13 cellular contexts compared by ENCODE assay signal in genomic region chr3:127748754-127749327, GRCh38.
A peak's percentile ranks its signal among the peaks of the same experiment; 100 is the strongest.
DNase-seq lines count a peak whose midpoint lies in the region; ATAC-seq, FAIRE-seq and TF ChIP-seq lines count a peak whose summit lies in the region.
"Had no signal": no experiment of that assay in that cellular context is flagged by ENCODE, and none has a peak within 500 bp of the region (broad histone marks: within the 10 kb centered on the region; RNA-seq: fewer than 3 reads in every experiment).

No MANE protein-coding gene starts in this region.

- no peak for FAIRE-seq in A549 (lab: Jason Lieb, UNC)
- no peak for FAIRE-seq in GM12891 (lab: Jason Lieb, UNC)
- FAIRE-seq: A204.1 had no signal

- ATAC-seq in A549 (no peak), HG02571 (IDR thresholded peaks at IDR 0.05; ENCODE audit: unreplicated experiment) (no peak), HG03460 (IDR thresholded peaks at IDR 0.05; ENCODE audit: unreplicated experiment) (no peak)

- DNase-seq in A549 (ENCODE audit: low read depth in 1 of 2, low spot score in 1 of 2) = no peak
- no peak for DNase-seq in RWPE1 (ENCODE audit: low spot score)
- DNase-seq in fibroblast of the aortic adventitia (ENCODE audit: low read depth) = peak; percentile 62
- DNase-seq in osteoblast (ENCODE audit: insufficient read length, low spot score, missing footprints) = peak; percentile 83
- DNase-seq in GM12891 (ENCODE audit: insufficient read length, low spot score) = no peak
- no peak for DNase-seq in HUDEP-2 (lab: John Stamatoyannopoulos, UW; ENCODE audit: unreplicated experiment in 76 of 76)
- DNase-seq: activated CD4-positive, alpha-beta T cell treated with anti-CD3 and anti-CD28 coated beads for 4 hours; SHP77; stimulated activated CD4-positive, alpha-beta T cell treated with anti-CD3 and anti-CD28 coated beads, Interleukin-12 subunit alpha, Interleukin-12 subunit beta, amount 100 ng/mL, for 4 hours; stimulated activated naive CD4-positive, alpha-beta T cell treated with Interleukin-2 at 50 U/mL for 16 hours had no signal

- TF ChIP-seq RAD21 in A549 (conservative IDR thresholded peaks at IDR 0.05 in 1 of 2, IDR thresholded peaks at IDR 0.05 in 1 of 2) = no peak

- CTCF ChIA-PET in A549 (lab: Yijun Ruan, JAX) (interaction anchor here (0.6 to 4.0 kb wide), 5 partner anchors 13 to 211 kb away, joined by 3 to 14 read pairs (median 4); no protein-coding TSS in a partner anchor), RWPE1 (lab: Yijun Ruan, JAX) (interaction anchor here (0.6 kb wide), 1 partner anchor 88 kb away, joined by 3 read pairs; no protein-coding TSS in a partner anchor)

- TF ChIP-seq POLR2A in A549 (IDR thresholded peaks at IDR 0.05; ENCODE audit: low read length) (no peak), GM12891 (IDR thresholded peaks at IDR 0.05; ENCODE audit: low read depth, low read length) (no peak)

- 72% methylated on average over 9 of the region's 9 CpGs for WGBS in A549 (ENCODE audit: missing lambda C conversion rate)

- peaks cover 8% of the 10 kb centered on the region for H3K79me2 ChIP-seq in osteoblast (ENCODE audit: insufficient read depth, low read length)

- no peak overlapping the region for H3K4me3 ChIP-seq in A549
- no peak overlapping the region for H3K4me3 ChIP-seq in fibroblast of the aortic adventitia (ENCODE audit: low read depth, low read length)
- H3K4me3 ChIP-seq in osteoblast (ENCODE audit: insufficient read depth, low read length) = no peak overlapping the region

- H3K4me1 ChIP-seq in A549 (peaks cover 69% of the 10 kb centered on the region), osteoblast (ENCODE audit: insufficient read depth, low read length) (peaks cover 42% of the 10 kb centered on the region)

- POLR2A ChIA-PET in A549 (lab: Yijun Ruan, JAX) (no interaction called here), RWPE1 (lab: Yijun Ruan, JAX; ENCODE audit: low non-redundant PET) (no interaction called here)

- H3K27ac ChIP-seq in A549 (peak overlapping the region; percentile 97 to 100), RWPE1 (peak overlapping the region; percentile 78), osteoblast (ENCODE audit: low read depth, low read length) (peak overlapping the region; percentile 64)

- H4K20me1 ChIP-seq in osteoblast (ENCODE audit: insufficient read depth, low read length) = peaks cover 2% of the 10 kb centered on the region

- no peak for TF ChIP-seq CTCF in A549 (IDR thresholded peaks at IDR 0.05)
- no peak for TF ChIP-seq CTCF in RWPE1 (conservative IDR thresholded peaks at IDR 0.05; ENCODE audit: low read depth)
- TF ChIP-seq CTCF in fibroblast of the aortic adventitia (IDR thresholded peaks at IDR 0.05; ENCODE audit: insufficient read depth, low read length) = no peak
- no peak for TF ChIP-seq CTCF in osteoblast (IDR thresholded peaks at IDR 0.05; ENCODE audit: extremely low read depth, low read depth, low read length)

- no peak overlapping the region for H2AFZ ChIP-seq in osteoblast (ENCODE audit: low read length)

- H3K36me3 ChIP-seq in osteoblast (ENCODE audit: insufficient read depth, low read length) = no peaks in the 10 kb centered on the region

- H3K27me3 ChIP-seq in osteoblast (ENCODE audit: insufficient read depth, low read length) = no peaks in the 10 kb centered on the region

- H3K9me3 ChIP-seq in A549 (no peaks in the 10 kb centered on the region), osteoblast (ENCODE audit: low read depth, low read length) (no peaks in the 10 kb centered on the region)

- TF ChIP-seq EP300 in A549 (IDR thresholded peaks at IDR 0.05) = no peak

- peak overlapping the region; percentile 88 for H3K4me2 ChIP-seq in A549
- peak overlapping the region; percentile 41 for H3K4me2 ChIP-seq in osteoblast (ENCODE audit: insufficient read depth, low read length)

TF ChIP-seq in A549, 52 proteins besides CTCF, POLR2A, EP300 and RAD21:
- TF ChIP-seq CHD2 (IDR thresholded peaks at IDR 0.05; ENCODE audit: low read length, partially characterized antibody) (no peak), RFX5 (IDR thresholded peaks at IDR 0.05) (no peak), TFCP2L1 (CRISPR knock-in tag; IDR thresholded peaks at IDR 0.05) (no peak), HMGXB4 (CRISPR knock-in tag; IDR thresholded peaks at IDR 0.05; ENCODE audit: borderline replicate concordance) (no peak), BHLHE40 (IDR thresholded peaks at IDR 0.05; ENCODE audit: low read depth, low read length) (no peak), JUN (IDR thresholded peaks at IDR 0.05) (no peak), ZC3H11A (IDR thresholded peaks at IDR 0.05) (no peak), CEBPB (IDR thresholded peaks at IDR 0.05) (no peak), RARB (CRISPR knock-in tag; IDR thresholded peaks at IDR 0.05) (no peak), JUNB (IDR thresholded peaks at IDR 0.05) (no peak), RNF2 (IDR thresholded peaks at IDR 0.05; ENCODE audit: borderline replicate concordance, low read depth) (no peak), MYC (IDR thresholded peaks at IDR 0.05; ENCODE audit: borderline replicate concordance, low read length) (no peak), FOSL2 (IDR thresholded peaks at IDR 0.05) (no peak), FOSL2 (CRISPR knock-in tag; IDR thresholded peaks at IDR 0.05) (no peak), MAZ (IDR thresholded peaks at IDR 0.05; ENCODE audit: borderline replicate concordance, low read depth, low read length) (no peak), KDM5A (IDR thresholded peaks at IDR 0.05) (no peak), ZSCAN20 (CRISPR knock-in tag; IDR thresholded peaks at IDR 0.05) (no peak)

TF ChIP-seq in GM12891, 5 proteins besides CTCF, POLR2A, EP300 and RAD21:
- TF ChIP-seq PAX5 (IDR thresholded peaks at IDR 0.05; ENCODE audit: insufficient read depth, low read length, severe bottlenecking) = no peak
- TF ChIP-seq POU2F2 (IDR thresholded peaks at IDR 0.05; ENCODE audit: low read depth, low read length) = no peak
- no peak for TF ChIP-seq SPI1 (IDR thresholded peaks at IDR 0.05; ENCODE audit: low read depth, low read length)
- TF ChIP-seq POLR2AphosphoS5 (IDR thresholded peaks at IDR 0.05; ENCODE audit: low read depth, low read length) = no peak
- TF ChIP-seq TAF1 (IDR thresholded peaks at IDR 0.05; ENCODE audit: low read depth, low read length) = no peak

Comparison
In these comparisons a context has a peak if more than half of its experiments do, and no peak if none do; other contexts are left out.
1. DNase-seq: peak in fibroblast of the aortic adventitia (single experiment) and osteoblast (single experiment); none in A549 (0 of 2), RWPE1 (single experiment), GM12891 (single experiment) and HUDEP-2 (0 of 76).
2. Peak in every context shown above with its lines, with median percentiles within 50 percentile points of each other: H3K27ac ChIP-seq.